18 cellular contexts compared by ENCODE assay signal in genomic region chr17:27982688-27983087, GRCh38. TPM values are rescaled to one million over a fixed set of nuclear protein-coding genes. Genes with fewer than 3 reads are reported as not detected.
DNase-seq lines count a peak whose midpoint lies in the region; FAIRE-seq and TF ChIP-seq lines count a peak whose summit lies in the region.
"Had no signal": no experiment of that assay in that cellular context is flagged by ENCODE, and none has a peak within 500 bp of the region (broad histone marks: within the 10 kb centered on the region; RNA-seq: fewer than 3 reads in every experiment).

No MANE protein-coding gene starts in this region.

- H3K18ac ChIP-seq in H1 (ENCODE audit: extremely low read depth, low read length) (no peak overlapping the region), mesendoderm (ENCODE audit: low read length) (peak overlapping the region; percentile 45)

- no peak overlapping the region for H2AFZ ChIP-seq in H1 (ENCODE audit: low read length)
- H2AFZ ChIP-seq: GM23248 had no signal

- H3K4me3 ChIP-seq in H1 (ENCODE audit: extremely low read depth in 1 of 4, insufficient read depth in 2 of 4, low read depth in 3 of 4, low read length in 4 of 4) (no peak overlapping the region), mesendoderm (ENCODE audit: low read length) (no peak overlapping the region), vagina (no peak overlapping the region)
- H3K4me3 ChIP-seq: BLaER1 treated with 17β-estradiol and CSF1 and Interleukin-3, amounts not matched to agents 10 nM and 100 nM; GM23248 had no signal

- H3K56ac ChIP-seq in H1 (replicated peaks; ENCODE audit: insufficient read length, low read depth, low read length) (no peak overlapping the region), mesendoderm (ENCODE audit: low read length) (no peak overlapping the region)

- whole genome bisulfite sequencing in H1 (ENCODE audit: extremely low coverage in 1 of 2, insufficient coverage in 1 of 2, insufficient read length in 1 of 2, insufficient replicate concordance in 2 of 2, low coverage in 1 of 2, low lambda C conversion rate in 2 of 2, missing lambda C conversion rate in 1 of 2), 2 experiments = 77% methylated on average over 2 of the region's 2 CpGs; no CpG with 5 or more reads in 1 of the 2 experiments
- WGBS in mesendoderm (ENCODE audit: extremely low coverage, insufficient coverage, low lambda C conversion rate) = no CpG with 5 or more reads among the region's 2 CpGs

- H4K8ac ChIP-seq in H1 (ENCODE audit: extremely low read depth, insufficient read depth, low read length) = no peak overlapping the region
- H4K8ac ChIP-seq in mesendoderm (ENCODE audit: low read depth, low read length) = no peak overlapping the region

- no peak for FAIRE-seq in H1 (lab: Jason Lieb, UNC)
- FAIRE-seq: A204.1, G401.6, GM12892, GM18507, H54 had no signal

- DNase-seq in NCI-H82 treated with DMSO at 0.1 percent for 48 hours (lab: John Stamatoyannopoulos, UW; ENCODE audit: unreplicated experiment) (peak; percentile 64), H1 (ENCODE audit: low read depth in 1 of 2, low spot score in 2 of 2) (no peak), mesendoderm (peak; percentile 92), NCI-H524 (lab: John Stamatoyannopoulos, UW) (no peak), amniotic stem cell (lab: John Stamatoyannopoulos, UW) (no peak), vagina (ENCODE audit: extremely low spot score in 2 of 2) (no peak), AG08396 (ENCODE audit: low spot score) (no peak)
- DNase-seq: ACHN; CD8-positive, alpha-beta T cell; DMS 273 treated with DMSO at 0.1 percent for 48 hours; GM23248; HCEC 1CT had no signal

- H4K20me1 ChIP-seq in H1 (replicated peaks in 1 of 2; ENCODE audit: control insufficient read depth in 1 of 2, insufficient read depth in 2 of 2, low read length in 2 of 2) = no peaks in the 10 kb centered on the region
- H4K20me1 ChIP-seq: BLaER1 treated with 17β-estradiol and CSF1 and Interleukin-3, amounts not matched to agents 10 nM and 100 nM had no signal

- H2AK5ac ChIP-seq in H1 (ENCODE audit: low read depth, low read length) (no peak overlapping the region), mesendoderm (ENCODE audit: low read length) (no peak overlapping the region)

- no peak overlapping the region for H3K4ac ChIP-seq in H1 (replicated peaks; ENCODE audit: insufficient read length, low read depth, low read length)
- peak overlapping the region; percentile 21 for H3K4ac ChIP-seq in mesendoderm (ENCODE audit: low read depth, low read length)

- 0 out of 2 replicates have a peak overlapping the region, but pooled peaks have one; percentile 43 for H2BK20ac ChIP-seq in H1 (ENCODE audit: low read length)

- no peaks in the 10 kb centered on the region for H3K36me3 ChIP-seq in H1 (ENCODE audit: control insufficient read depth in 2 of 4, insufficient read depth in 4 of 4, low read length in 3 of 4)
- no peaks in the 10 kb centered on the region for H3K36me3 ChIP-seq in mesendoderm (ENCODE audit: control insufficient read depth, insufficient read depth, low read length)
- no peaks in the 10 kb centered on the region for H3K36me3 ChIP-seq in vagina
- H3K36me3 ChIP-seq: BLaER1 treated with 17β-estradiol and CSF1 and Interleukin-3, amounts not matched to agents 10 nM and 100 nM had no signal

- POLR2A ChIA-PET in H1 (lab: Charles Lee; ENCODE audit: partially characterized antibody) = no interaction called here

- no peak overlapping the region for H2BK5ac ChIP-seq in H1 (ENCODE audit: low read depth, low read length)
- no peak overlapping the region for H2BK5ac ChIP-seq in mesendoderm (ENCODE audit: low read length)

- H2BK15ac ChIP-seq in H1 (ENCODE audit: low read length) (no peak overlapping the region; the same call in 1 of the 2 replicates), mesendoderm (replicated peaks; ENCODE audit: low read depth) (no peak overlapping the region)

- H3K79me2 ChIP-seq in H1 (ENCODE audit: control insufficient read depth in 1 of 2, insufficient read depth in 2 of 2, low read length in 2 of 2) (no peaks in the 10 kb centered on the region), mesendoderm (ENCODE audit: control insufficient read depth, insufficient read depth, low read length) (no peaks in the 10 kb centered on the region)

- H3K9ac ChIP-seq in H1 (replicated peaks in 1 of 4; ENCODE audit: extremely low read depth in 1 of 4, low read depth in 3 of 4, low read length in 3 of 4) = no peak overlapping the region
- H3K9ac ChIP-seq in mesendoderm (ENCODE audit: low read length) = no peak overlapping the region
- H3K9ac ChIP-seq: BLaER1 treated with 17β-estradiol and CSF1 and Interleukin-3, amounts not matched to agents 10 nM and 100 nM; GM23248 had no signal

- H3K4me2 ChIP-seq in H1 (ENCODE audit: insufficient read depth in 1 of 2, low read depth in 2 of 2, low read length in 2 of 2) (no peak overlapping the region), mesendoderm (ENCODE audit: low read length) (no peak overlapping the region)

- peak overlapping the region; percentile 52; the same call in 1 of the 2 replicates for H2BK12ac ChIP-seq in H1 (ENCODE audit: low read depth, low read length)

- H4K91ac ChIP-seq in H1 (replicated peaks; ENCODE audit: insufficient read length, low read length) = peak overlapping the region; percentile 64

- H2BK120ac ChIP-seq in H1 (replicated peaks; ENCODE audit: low read depth, low read length) = peak overlapping the region; percentile 47
- H2BK120ac ChIP-seq in mesendoderm (ENCODE audit: low read depth, low read length) = no peak overlapping the region

- H3K79me1 ChIP-seq in H1 (ENCODE audit: low read depth, low read length) (no peaks in the 10 kb centered on the region), mesendoderm (ENCODE audit: low read length) (no peaks in the 10 kb centered on the region)

- TF ChIP-seq RAD21 in H1 (IDR thresholded peaks at IDR 0.05 in 1 of 2, conservative IDR thresholded peaks at IDR 0.05 in 1 of 2; ENCODE audit: low read depth in 2 of 2, low read length in 2 of 2) = no peak

- intact Hi-C loops in vagina (cut with DNase I) = no loop called here

- no peak overlapping the region for H3K23ac ChIP-seq in H1 (ENCODE audit: insufficient read length)
- no peak overlapping the region for H3K23ac ChIP-seq in mesendoderm (ENCODE audit: low read length)

- H3K23me2 ChIP-seq in H1 (ENCODE audit: low read depth, low read length) = no peaks in the 10 kb centered on the region

- no peak overlapping the region for H4K5ac ChIP-seq in H1 (ENCODE audit: insufficient read length, low read depth, low read length)
- no peak overlapping the region for H4K5ac ChIP-seq in mesendoderm (ENCODE audit: low read length)

- TF ChIP-seq CTCF in H1 (IDR thresholded peaks at IDR 0.05; ENCODE audit: control extremely low read depth in 1 of 3, insufficient read depth in 1 of 3, low read depth in 1 of 3, low read length in 3 of 3) = no peak
- no peak for TF ChIP-seq CTCF in vagina (IDR thresholded peaks at IDR 0.05)

- TF ChIP-seq EP300 in H1 (IDR thresholded peaks at IDR 0.05; ENCODE audit: borderline replicate concordance in 1 of 2, low read depth in 2 of 2, low read length in 2 of 2) = no peak

- TF ChIP-seq POLR2A in H1 (IDR thresholded peaks at IDR 0.05; ENCODE audit: control extremely low read depth in 1 of 2, low read depth in 2 of 2, low read length in 2 of 2) = no peak
- no peak for TF ChIP-seq POLR2A in vagina (IDR thresholded peaks at IDR 0.05)

- H3K14ac ChIP-seq in H1 (ENCODE audit: insufficient read length) = no peak overlapping the region

- H3K27me3 ChIP-seq in H1 (replicated peaks in 1 of 4; ENCODE audit: control insufficient read depth in 3 of 4, extremely low read depth in 1 of 4, insufficient read depth in 3 of 4, low read length in 3 of 4) = no peaks in the 10 kb centered on the region
- no peaks in the 10 kb centered on the region for H3K27me3 ChIP-seq in mesendoderm (ENCODE audit: insufficient read depth, low read length, poor library complexity)
- H3K27me3 ChIP-seq in vagina = no peaks in the 10 kb centered on the region
- H3K27me3 ChIP-seq: BLaER1 treated with 17β-estradiol and CSF1 and Interleukin-3, amounts not matched to agents 10 nM and 100 nM had no signal

- no peak overlapping the region for H3K27ac ChIP-seq in H1 (ENCODE audit: low read depth, low read length)
- no peak overlapping the region for H3K27ac ChIP-seq in mesendoderm (ENCODE audit: low read depth, low read length)
- H3K27ac ChIP-seq in vagina = no peak overlapping the region
- H3K27ac ChIP-seq: BLaER1 treated with 17β-estradiol and CSF1 and Interleukin-3, amounts not matched to agents 10 nM and 100 nM; GM23248 had no signal

- CTCF ChIA-PET in H1 (lab: Charles Lee; ENCODE audit: partially characterized antibody) = interaction anchor here (0.6 to 1.4 kb wide), 3 partner anchors 20 to 239 kb away, joined by 3 to 4 read pairs (median 3); no protein-coding TSS in a partner anchor

- H3K4me1 ChIP-seq in H1 (replicated peaks in 1 of 4; ENCODE audit: control insufficient read depth in 3 of 4, insufficient read depth in 4 of 4, low read length in 3 of 4) (peaks cover 0 to 4% (median 0%) of the 10 kb centered on the region in 4 experiments; a peak in 2 of 7 replicates), mesendoderm (ENCODE audit: control insufficient read depth, low read depth, low read length) (peaks cover 7% of the 10 kb centered on the region), vagina (peaks cover 8% of the 10 kb centered on the region)

- H3K9me3 ChIP-seq in H1 (ENCODE audit: insufficient read depth in 2 of 2, low read depth in 1 of 2, low read length in 1 of 2) (no peaks in the 10 kb centered on the region), vagina (no peaks in the 10 kb centered on the region)
- H3K9me3 ChIP-seq: BLaER1 treated with 17β-estradiol and CSF1 and Interleukin-3, amounts not matched to agents 10 nM and 100 nM had no signal

TF ChIP-seq in H1, 55 proteins besides CTCF, POLR2A, EP300 and RAD21:
- TF ChIP-seq SIRT6 (IDR thresholded peaks at IDR 0.05; ENCODE audit: low read length) = no peak

RNA-seq across cellular contexts. Expression of gene NLK, which starts 59.8 kb away (rescaled TPM):
- 47.0 and 49.9 TPM in 2 replicates for total RNA-seq in H1 (2021; fragmentation: NEBNext Ultra II Directional; extraction: Animal tissue kit (Norgen Biotek cat#: 25700))
- polyA plus RNA-seq in H1 (2011; rRNA removed) = 30.5 and 30.8 TPM in 2 replicates
- polyA plus RNA-seq in H1 (2011; cell fraction: cytosol; rRNA removed) = 30.2 TPM
- polyA plus RNA-seq in H1 (2011; cell fraction: nucleus; rRNA removed) = 97.7 TPM
- polyA plus RNA-seq in H1 (2012, experiment 1 of 2) = 23.6 to 37.1 TPM (median 26.1 TPM) in 4 replicates
- 6.1 TPM for polyA plus RNA-seq in H1 (2012, experiment 2 of 2)
- polyA plus RNA-seq in H1 (2013, experiment 1 of 2) = 43.2 TPM
- 39.6 TPM for polyA plus RNA-seq in H1 (2013, experiment 2 of 2)
- polyA minus RNA-seq in H1 (2011; rRNA and poly(A)+ RNA removed) = 116 and 123 TPM in 2 replicates
- 41.7 TPM for polyA minus RNA-seq in H1 (2011; cell fraction: cytosol; rRNA and poly(A)+ RNA removed)
- polyA minus RNA-seq in H1 (2011; cell fraction: nucleus; rRNA and poly(A)+ RNA removed) = 173 TPM
- 29.4 TPM for polyA plus RNA-seq in mesendoderm (2013, experiment 1 of 2)
- polyA plus RNA-seq in mesendoderm (2013, experiment 2 of 2) = 27.8 TPM
- total RNA-seq in vagina = 13.3 TPM

Comparison
In these comparisons a context has a peak if more than half of its experiments do, and no peak if none do; other contexts are left out.
1. DNase-seq: peak in NCI-H82 treated with DMSO at 0.1 percent for 48 hours (single experiment) and mesendoderm (single experiment); none in H1 (0 of 2), NCI-H524 (0 of 2), amniotic stem cell (single experiment), vagina (0 of 2) and AG08396 (single experiment).